Comparison of ENCODE assay signal across 13 cellular contexts in genomic region chr18:29892960-29893558, GRCh38.
DNase-seq lines count a peak whose midpoint lies in the region; ATAC-seq, FAIRE-seq and TF ChIP-seq lines count a peak whose summit lies in the region.
"Had no signal": no experiment of that assay in that cellular context is flagged by ENCODE, and none has a peak within 500 bp of the region (broad histone marks: within the 10 kb centered on the region; RNA-seq: fewer than 3 reads in every experiment).

No MANE protein-coding gene starts in this region.

- H3K27ac Mint-ChIP-seq in Calu3 (ENCODE audit: unreplicated experiment) = no peak overlapping the region
- H3K27ac Mint-ChIP-seq: IgD-negative memory B cell had no signal

- intact Hi-C loops in Calu3 (cut with micrococcal nuclease; ENCODE audit: unreplicated experiment) = loop anchor here (1.0 kb wide), 1 partner anchor 378 kb away; no protein-coding TSS in a partner anchor
- intact Hi-C loops in HepG2 (cut with micrococcal nuclease; ENCODE audit: unreplicated experiment) = loop anchor here (5.0 kb wide), 1 partner anchor 389 kb away; no protein-coding TSS in a partner anchor

- no peak for FAIRE-seq in HepG2 (lab: Jason Lieb, UNC)

- H3K4me3 ChIP-seq in HEK293 (ENCODE audit: low read depth, low read length) (no peak overlapping the region), adipocyte (ENCODE audit: low read length) (no peak overlapping the region), HepG2 (replicated peaks in 1 of 3; ENCODE audit: insufficient read depth in 1 of 3, low read depth in 2 of 3, low read length in 3 of 3) (no peak overlapping the region)

- DNase-seq in Calu3 (no peak), adipocyte (ENCODE audit: low read depth) (peak; percentile 26), HepG2 (ENCODE audit: low spot score) (no peak), NCI-H2107 treated with DMSO at 0.1 percent for 48 hours (lab: John Stamatoyannopoulos, UW; ENCODE audit: unreplicated experiment) (no peak)
- DNase-seq in activated naive CD4-positive, alpha-beta T cell (lab: John Stamatoyannopoulos, UW) = no peak
- no peak for DNase-seq in stimulated activated CD4-positive, alpha-beta T cell treated with anti-CD3 and anti-CD28 coated beads, Interleukin-1b, Interleukin-23, amount 100 ng/mL, for 48 hours
- DNase-seq: activated gamma-delta T cell; foreskin melanocyte; stimulated activated CD8-positive, alpha-beta memory T cell treated with anti-CD3 and anti-CD28 coated beads, Interleukin-4, amount 100 ng/mL, for 48 hours had no signal

- H3K9me3 Mint-ChIP-seq in Calu3 (ENCODE audit: low read depth, unreplicated experiment) = peaks cover 2% of the 10 kb centered on the region

- in situ Hi-C loops in HepG2 (cut with HindIII; ENCODE audit: extremely low pct_ligation_motif_present, low pct_unique_long_range_greater_than_20kb) = no loop called here

- H4K20me1 ChIP-seq in HepG2 (ENCODE audit: insufficient read depth, low read length) = no peaks in the 10 kb centered on the region

- no peaks in the 10 kb centered on the region for H3K27me3 ChIP-seq in adipocyte (replicated peaks; ENCODE audit: control insufficient read depth, insufficient read depth, low read length)
- H3K27me3 ChIP-seq in HepG2 (ENCODE audit: control insufficient read depth in 1 of 2, insufficient read depth in 2 of 2, low read length in 2 of 2) = no peaks in the 10 kb centered on the region; a peak in 1 of 5 replicates

- no peak for TF ChIP-seq POLR2A in HepG2 (IDR thresholded peaks at IDR 0.05; ENCODE audit: insufficient read depth in 1 of 2, low read depth in 2 of 2, low read length in 2 of 2)

- ATAC-seq in HepG2 = no peak
- ATAC-seq in GM19328 (IDR thresholded peaks at IDR 0.05; ENCODE audit: unreplicated experiment) = no peak

- no peaks in the 10 kb centered on the region for H3K4me1 ChIP-seq in HEK293 (ENCODE audit: control insufficient read depth, insufficient read depth, low read length)
- no peaks in the 10 kb centered on the region for H3K4me1 ChIP-seq in adipocyte (ENCODE audit: control insufficient read depth, insufficient read depth, low read length)
- H3K4me1 ChIP-seq in HepG2 (ENCODE audit: insufficient read depth, low read length) = no peaks in the 10 kb centered on the region
- H3K4me1 ChIP-seq: parathyroid adenoma had no signal

- POLR2A ChIA-PET in HEK293 (lab: Yijun Ruan, JAX) = no interaction called here
- POLR2A ChIA-PET in HepG2 (lab: Yijun Ruan, JAX) = no interaction called here

- H3K4me3 Mint-ChIP-seq in Calu3 (ENCODE audit: low read depth, unreplicated experiment) = no peak overlapping the region
- H3K4me3 Mint-ChIP-seq: IgD-negative memory B cell had no signal

- no peaks in the 10 kb centered on the region for H3K36me3 Mint-ChIP-seq in Calu3 (ENCODE audit: insufficient read depth, unreplicated experiment)
- H3K36me3 Mint-ChIP-seq: IgD-negative memory B cell had no signal

- CTCF ChIA-PET in Calu3 (lab: Charles Lee) = no interaction called here
- CTCF ChIA-PET in HEK293 (lab: Yijun Ruan, JAX) = no interaction called here
- CTCF ChIA-PET in HepG2 (lab: Yijun Ruan, JAX; ENCODE audit: low intra/inter-chr PET ratio, low total read pairs) = interaction anchor here (1.3 kb wide), 1 partner anchor 388 kb away, joined by 6 read pairs; no protein-coding TSS in a partner anchor

- H3K27ac ChIP-seq in HEK293 (ENCODE audit: extremely low read depth, low read depth, low read length) = no peak overlapping the region
- H3K27ac ChIP-seq in HepG2 (ENCODE audit: extremely low read length, insufficient read depth, low read length) = no peak overlapping the region
- H3K27ac ChIP-seq: parathyroid adenoma had no signal

- H3K9ac ChIP-seq in adipocyte (ENCODE audit: low read length) (no peak overlapping the region), HepG2 (ENCODE audit: insufficient read depth, low read depth, low read length) (no peak overlapping the region)
- H3K9ac ChIP-seq: parathyroid adenoma had no signal

- BruUV-seq in Calu3 (replicated peaks; lab: Mats Ljungman, UMichigan) = no TSS peak
- BruUV-seq in HepG2 (replicated peaks; lab: Mats Ljungman, UMichigan) = no TSS peak

- H3K36me3 ChIP-seq in HEK293 (ENCODE audit: control insufficient read depth in 2 of 2, insufficient read depth in 1 of 2, low read length in 2 of 2) (no peaks in the 10 kb centered on the region), adipocyte (ENCODE audit: control insufficient read depth, insufficient read depth, low read length, severe bottlenecking) (no peaks in the 10 kb centered on the region), HepG2 (replicated peaks in 1 of 2; ENCODE audit: control insufficient read depth in 1 of 2, insufficient read depth in 2 of 2, low read length in 2 of 2) (no peaks in the 10 kb centered on the region)

- H3K4me2 ChIP-seq in HepG2 (ENCODE audit: low read depth, low read length) = no peak overlapping the region

- no peaks in the 10 kb centered on the region for H3K4me1 Mint-ChIP-seq in Calu3 (ENCODE audit: low read depth, unreplicated experiment)
- H3K4me1 Mint-ChIP-seq: IgD-negative memory B cell had no signal

- H3K79me2 ChIP-seq in HepG2 (ENCODE audit: insufficient read depth, low read length) = no peaks in the 10 kb centered on the region
- H3K79me2 ChIP-seq: parathyroid adenoma had no signal

- no peak overlapping the region for H2AFZ ChIP-seq in HepG2 (ENCODE audit: low read length)
- H2AFZ ChIP-seq: parathyroid adenoma had no signal

- no peaks in the 10 kb centered on the region for H3K9me3 ChIP-seq in HEK293 (ENCODE audit: control insufficient read depth, insufficient read depth, low read depth, low read length)
- H3K9me3 ChIP-seq in adipocyte (ENCODE audit: control insufficient read depth, low read length) = no peaks in the 10 kb centered on the region
- no peaks in the 10 kb centered on the region for H3K9me3 ChIP-seq in HepG2 (ENCODE audit: low read length)

- WGBS in HepG2 (ENCODE audit: low lambda C conversion rate) = 18% methylated on average over 2 of the region's 2 CpGs

- H3K27me3 Mint-ChIP-seq in Calu3 (ENCODE audit: unreplicated experiment) = no peaks in the 10 kb centered on the region
- H3K27me3 Mint-ChIP-seq: IgD-negative memory B cell had no signal

- no peak for TF ChIP-seq RAD21 in HepG2 (CRISPR knock-in tag; IDR thresholded peaks at IDR 0.05)

- TF ChIP-seq CTCF in Calu3 (IDR thresholded peaks at IDR 0.05; ENCODE audit: unreplicated experiment) = peak; percentile 79
- no peak for TF ChIP-seq CTCF in HEK293 (tag by site-specific recombination; IDR thresholded peaks at IDR 0.05)
- TF ChIP-seq CTCF in HepG2 (CRISPR knock-in tag; IDR thresholded peaks at IDR 0.05) = 0 out of 2 replicates have a peak, but pooled peaks have one; percentile 23

- TF ChIP-seq EP300 in HepG2 (IDR thresholded peaks at IDR 0.05; ENCODE audit: low read depth in 2 of 2, low read length in 2 of 2) (no peak), HepG2 (CRISPR knock-in tag; IDR thresholded peaks at IDR 0.05; ENCODE audit: borderline replicate concordance) (no peak)

TF ChIP-seq in HEK293, 187 proteins besides CTCF, POLR2A, EP300 and RAD21 (continues in another document):
- TF ChIP-seq ZNF654 (tag by site-specific recombination; IDR thresholded peaks at IDR 0.05; ENCODE audit: low read depth) (peak; percentile 9; the same call in 1 of the 2 replicates), ZNF692 (tag by site-specific recombination; IDR thresholded peaks at IDR 0.05) (no peak), OVOL3 (tag by site-specific recombination; IDR thresholded peaks at IDR 0.05) (no peak), GLI2 (tag by site-specific recombination; IDR thresholded peaks at IDR 0.05; ENCODE audit: borderline replicate concordance, low read depth) (no peak), ZNF677 (tag by site-specific recombination; IDR thresholded peaks at IDR 0.05) (no peak)

TF ChIP-seq in HepG2, 621 proteins besides CTCF, POLR2A, EP300 and RAD21 (continues in another document):
- TF ChIP-seq ELF4 (CRISPR knock-in tag; IDR thresholded peaks at IDR 0.05; ENCODE audit: borderline replicate concordance) (no peak), ZBED4 (CRISPR knock-in tag; IDR thresholded peaks at IDR 0.05; ENCODE audit: borderline replicate concordance) (no peak), ZFP36L2 (CRISPR knock-in tag; IDR thresholded peaks at IDR 0.05) (no peak), ZNF224 (CRISPR knock-in tag; IDR thresholded peaks at IDR 0.05) (no peak), ZNF350 (CRISPR knock-in tag; IDR thresholded peaks at IDR 0.05; ENCODE audit: borderline replicate concordance, low read depth) (no peak), ZNF598 (CRISPR knock-in tag; IDR thresholded peaks at IDR 0.05; ENCODE audit: borderline replicate concordance) (no peak), FOSL1 (CRISPR knock-in tag; IDR thresholded peaks at IDR 0.05; ENCODE audit: borderline replicate concordance) (no peak)
